In the genomic region with DNA sequence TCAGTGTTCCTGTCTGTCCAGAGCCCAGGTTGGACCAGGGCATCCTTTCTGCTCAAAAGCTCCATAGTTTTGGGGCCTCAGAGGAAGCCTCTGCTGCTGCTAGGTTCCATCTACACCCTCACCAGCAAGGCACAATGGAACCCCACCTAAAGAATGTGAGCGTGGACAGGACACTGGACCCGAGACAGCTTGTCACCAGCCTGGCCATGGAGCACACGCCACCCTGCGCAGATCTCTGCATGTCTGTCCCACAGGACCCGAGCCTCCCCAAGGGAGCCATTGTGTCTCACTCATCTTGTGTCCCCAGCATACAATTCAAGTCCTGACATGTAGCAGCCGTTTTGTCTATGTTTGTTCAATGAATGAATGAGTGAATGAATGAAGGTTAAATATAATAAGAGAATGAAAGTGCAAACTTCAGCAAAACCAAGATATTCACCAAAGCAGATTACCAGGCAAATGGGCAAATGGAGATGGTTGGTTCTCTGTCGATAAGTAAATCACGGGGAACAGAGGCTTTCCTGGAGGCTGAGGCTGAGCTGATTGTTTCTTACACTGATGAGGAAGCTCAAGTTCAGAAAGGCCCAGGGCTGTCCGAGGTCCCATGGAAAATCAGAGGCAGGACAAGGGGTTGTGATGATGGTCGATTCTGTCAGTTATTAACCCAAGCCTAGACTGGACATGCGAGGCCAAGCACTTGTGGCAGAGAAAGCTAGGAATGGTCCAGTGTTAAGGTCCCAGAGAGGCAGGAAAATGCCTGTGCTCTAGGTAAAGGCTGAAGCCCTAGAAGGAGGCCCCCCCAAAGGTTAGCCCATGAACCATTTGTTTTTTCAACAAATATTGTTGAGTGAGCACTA, we compare ENCODE assay signal across 1 cellular context.
TF ChIP-seq lines count a peak whose summit lies in the region.

No MANE protein-coding gene starts in this region.

TF ChIP-seq in HepG2, 621 proteins besides CTCF, POLR2A, EP300 and RAD21 (continued from another document):
- TF ChIP-seq RARA (CRISPR knock-in tag; IDR thresholded peaks at IDR 0.05) (0 out of 2 replicates have a peak, but pooled peaks have one; percentile 28), TBX2 (CRISPR knock-in tag; IDR thresholded peaks at IDR 0.05; ENCODE audit: borderline replicate concordance) (no peak), ZNF24 (IDR thresholded peaks at IDR 0.05) (peak; percentile 58; the same call in 1 of the 2 replicates)
